In genomic region chr16:31706925-31707324, GRCh38 we compare ENCODE assay signal across 18 cellular contexts.
DNase-seq lines count a peak whose midpoint lies in the region; ATAC-seq and TF ChIP-seq lines count a peak whose summit lies in the region.
"Had no signal": no experiment of that assay in that cellular context is flagged by ENCODE, and none has a peak within 500 bp of the region (broad histone marks: within the 10 kb centered on the region; RNA-seq: fewer than 3 reads in every experiment).

No MANE protein-coding gene starts in this region.

- H3K27ac ChIP-seq in KOPT-K1 (ENCODE audit: low read depth, low read length, poor library complexity, severe bottlenecking) (peak overlapping the region; percentile 12), neuronal stem cell (replicated peaks; ENCODE audit: low read length) (no peak overlapping the region)
- H3K27ac ChIP-seq: 22Rv1, A549, C4-2B, HL-60 had no signal

- no peak overlapping the region for H3K4ac ChIP-seq in neuronal stem cell (ENCODE audit: low read length)

- WGBS in neuronal stem cell (ENCODE audit: extremely low coverage in 2 of 2, insufficient read length in 2 of 2, insufficient replicate concordance in 1 of 2), 2 donors = no CpG with 5 or more reads among the region's 4 CpGs

- no peak overlapping the region for H3K23ac ChIP-seq in neuronal stem cell (ENCODE audit: low read depth, low read length, poor library complexity)

- H2BK15ac ChIP-seq in neuronal stem cell (ENCODE audit: low read length) = no peak overlapping the region

- intact Hi-C loops in activated CD4-positive, alpha-beta T cell treated with anti-CD3 and anti-CD28 coated beads, Interleukin-2, amount 10 ng/mL, durations not matched to agents 24 days and 14 days (cut with micrococcal nuclease) = no loop called here
- intact Hi-C loops in mucosa of descending colon (cut with DNase I, micrococcal nuclease) = no loop called here

- no peak overlapping the region for H2AFZ ChIP-seq in neuronal stem cell (ENCODE audit: low read length)
- H2AFZ ChIP-seq: GM23338 had no signal

- TF ChIP-seq CTCF in mucosa of descending colon (IDR thresholded peaks at IDR 0.05) = no peak

- no peak overlapping the region for H4K8ac ChIP-seq in neuronal stem cell (ENCODE audit: low read depth, low read length)

- H3K79me1 ChIP-seq in neuronal stem cell (ENCODE audit: low read depth, low read length) = peaks cover 8% of the 10 kb centered on the region

- H2BK12ac ChIP-seq in neuronal stem cell (ENCODE audit: low read length) = no peak overlapping the region

- H2BK120ac ChIP-seq in neuronal stem cell (ENCODE audit: low read depth, low read length) = no peak overlapping the region

- peaks cover 75% of the 10 kb centered on the region for H3K36me3 ChIP-seq in KOPT-K1 (ENCODE audit: insufficient read depth, low read length)
- peaks cover 42 to 71% of the 10 kb centered on the region in 2 donors for H3K36me3 ChIP-seq in neuronal stem cell (replicated peaks in 1 of 2; ENCODE audit: control insufficient read depth in 2 of 2, insufficient read depth in 2 of 2, low read length in 2 of 2)
- H3K36me3 ChIP-seq in mucosa of descending colon (ENCODE audit: low read depth) = peaks cover 4% of the 10 kb centered on the region

- H3K27me3 Mint-ChIP-seq in activated CD4-positive, alpha-beta T cell treated with anti-CD3 and anti-CD28 coated beads, Interleukin-2, amount 10 ng/mL, durations not matched to agents 24 days and 14 days = no peaks in the 10 kb centered on the region
- H3K27me3 Mint-ChIP-seq in T-helper 17 cell = no peaks in the 10 kb centered on the region
- H3K27me3 Mint-ChIP-seq: CD4-positive, alpha-beta memory T cell had no signal

- H3K14ac ChIP-seq in neuronal stem cell (ENCODE audit: low read length) = no peak overlapping the region

- no peak overlapping the region for H3K27ac Mint-ChIP-seq in activated CD4-positive, alpha-beta T cell treated with anti-CD3 and anti-CD28 coated beads, Interleukin-2, amount 10 ng/mL, durations not matched to agents 24 days and 14 days
- H3K27ac Mint-ChIP-seq in T-helper 17 cell = peak overlapping the region; percentile 99
- H3K27ac Mint-ChIP-seq: GM23338 had no signal

- H3K9ac ChIP-seq in neuronal stem cell (ENCODE audit: low read depth, low read length, poor library complexity) = no peak overlapping the region

- H3K27me3 ChIP-seq in neuronal stem cell (ENCODE audit: control insufficient read depth in 3 of 3, insufficient read depth in 3 of 3, low read depth in 1 of 3, low read length in 3 of 3) = no peaks in the 10 kb centered on the region

- no peak for ATAC-seq in T-helper 17 cell
- ATAC-seq in mucosa of descending colon = no peak
- ATAC-seq: A549, GM23338 had no signal

- H3K4me1 Mint-ChIP-seq in activated CD4-positive, alpha-beta T cell treated with anti-CD3 and anti-CD28 coated beads, Interleukin-2, amount 10 ng/mL, durations not matched to agents 24 days and 14 days = peaks cover 18% of the 10 kb centered on the region
- H3K4me1 Mint-ChIP-seq in T-helper 17 cell = peaks cover 47% of the 10 kb centered on the region

- H3K9me3 ChIP-seq in KOPT-K1 (ENCODE audit: insufficient read depth, low read length, poor library complexity, severe bottlenecking) (no peaks in the 10 kb centered on the region), T-helper 17 cell (ENCODE audit: control insufficient read depth, low read length, poor library complexity, severe bottlenecking) (no peaks in the 10 kb centered on the region), neuronal stem cell (replicated peaks in 1 of 2; ENCODE audit: control insufficient read depth in 2 of 2, insufficient read depth in 1 of 2, low read depth in 1 of 2, low read length in 2 of 2) (no peaks in the 10 kb centered on the region), mucosa of descending colon (no peaks in the 10 kb centered on the region)
- H3K9me3 ChIP-seq: A549 had no signal

- no peak overlapping the region for H2AK5ac ChIP-seq in neuronal stem cell (ENCODE audit: low read depth, low read length)

- no peak overlapping the region for H3K4me2 ChIP-seq in neuronal stem cell (ENCODE audit: insufficient read depth, low read length, poor library complexity, severe bottlenecking)
- H3K4me2 ChIP-seq: A549, GM23338 had no signal

- DNase-seq in activated CD4-positive, alpha-beta T cell treated with anti-CD3 and anti-CD28 coated beads, Interleukin-2, amount 10 ng/mL, durations not matched to agents 24 days and 14 days = peak; percentile 51
- no peak for DNase-seq in activated CD4-positive, alpha-beta T cell treated with anti-CD3 and anti-CD28 coated beads for 4 hours
- no peak for DNase-seq in T-helper 17 cell
- no peak for DNase-seq in neuronal stem cell (ENCODE audit: low spot score)
- no peak for DNase-seq in SIG-M5 treated with dmso at 0.1 percent for 504 hours (lab: John Stamatoyannopoulos, UW; ENCODE audit: unreplicated experiment)
- DNase-seq in mucosa of descending colon = no peak
- DNase-seq in KBM-7 = no peak
- DNase-seq: AML-193; CD4-positive, alpha-beta memory T cell; DMS79 treated with DMSO at 0.1 percent for 48 hours; GF-D8; HCEC 1CT had no signal

- no peak overlapping the region for H3K18ac ChIP-seq in neuronal stem cell (ENCODE audit: low read length)

- in situ Hi-C loops in KBM-7 (cut with MboI; ENCODE audit: low pct_unique_long_range_greater_than_20kb, low sequenced_read_pairs) = loop anchor here (10.0 kb wide), 1 partner anchor 242 kb away; no protein-coding TSS in a partner anchor

- H3K36me3 Mint-ChIP-seq in activated CD4-positive, alpha-beta T cell treated with anti-CD3 and anti-CD28 coated beads, Interleukin-2, amount 10 ng/mL, durations not matched to agents 24 days and 14 days (ENCODE audit: low read depth) = peaks cover 56% of the 10 kb centered on the region
- H3K36me3 Mint-ChIP-seq in T-helper 17 cell (ENCODE audit: low read depth) = peaks cover 4% of the 10 kb centered on the region

- H3K4me3 ChIP-seq in neuronal stem cell (ENCODE audit: low read length in 2 of 2) (no peak overlapping the region), mucosa of descending colon (no peak overlapping the region)
- H3K4me3 ChIP-seq: A549, GM23338 had no signal

- peaks cover 1% of the 10 kb centered on the region for H3K9me3 Mint-ChIP-seq in activated CD4-positive, alpha-beta T cell treated with anti-CD3 and anti-CD28 coated beads, Interleukin-2, amount 10 ng/mL, durations not matched to agents 24 days and 14 days
- H3K9me3 Mint-ChIP-seq: CD4-positive, alpha-beta memory T cell; GM23338 had no signal

- H3K4me3 Mint-ChIP-seq in activated CD4-positive, alpha-beta T cell treated with anti-CD3 and anti-CD28 coated beads, Interleukin-2, amount 10 ng/mL, durations not matched to agents 24 days and 14 days = no peak overlapping the region
- H3K4me3 Mint-ChIP-seq in T-helper 17 cell = no peak overlapping the region
- H3K4me3 Mint-ChIP-seq: GM23338 had no signal

- no peaks in the 10 kb centered on the region for H3K4me1 ChIP-seq in neuronal stem cell (ENCODE audit: control insufficient read depth in 2 of 2, insufficient read depth in 1 of 2, low read depth in 1 of 2, low read length in 2 of 2)
- H3K4me1 ChIP-seq in mucosa of descending colon (ENCODE audit: low read depth) = peaks cover 2% of the 10 kb centered on the region
- H3K4me1 ChIP-seq: A549 had no signal

- peak overlapping the region; percentile 63 for H2BK5ac ChIP-seq in neuronal stem cell (ENCODE audit: low read length)

- no peak overlapping the region for H4K91ac ChIP-seq in neuronal stem cell (ENCODE audit: low read depth, low read length, poor library complexity)
